Comparison of ENCODE assay signal across 17 cellular contexts in genomic region chr3:70754314-70754713, GRCh38.
"Had no signal": no experiment of that assay in that cellular context is flagged by ENCODE, and none has a peak within 500 bp of the region (broad histone marks: within the 10 kb centered on the region; RNA-seq: fewer than 3 reads in every experiment).

No MANE protein-coding gene starts in this region.

- H3K4me3 ChIP-seq: body of pancreas, neural progenitor cell, prostate gland, right atrium auricular region, tibial nerve had no signal

- H3K27me3 ChIP-seq: body of pancreas, neural progenitor cell, right atrium auricular region, tibial nerve had no signal

- H3K27ac ChIP-seq: body of pancreas, neural progenitor cell, prostate gland, right atrium auricular region, tibial nerve had no signal

- H3K4me2 ChIP-seq: neural progenitor cell had no signal

- H3K9me3 ChIP-seq: body of pancreas, prostate gland, tibial nerve had no signal

- DNase-seq: activated CD4-positive, alpha-beta T cell treated with anti-CD3 and anti-CD28 coated beads, Interleukin-2, amount 10 ng/mL, durations not matched to agents 7 days and 5 days; activated gamma-delta T cell treated with Interleukin-2 at 50 U/mL for 16 hours; activated T-cell treated with anti-CD3 and anti-CD28 coated beads, Interleukin-2, amount 50 U/mL, for 72 hours; amygdala; body of pancreas; cortex of kidney; left cardiac atrium; naive thymus-derived CD4-positive, alpha-beta T cell; stimulated activated CD4-positive, alpha-beta T cell treated with anti-CD3 and anti-CD28 coated beads, Interleukin-2, amount 100 ng/mL, for 24 hours; stimulated activated naive CD4-positive, alpha-beta T cell treated with Interleukin-2 at 50 U/mL for 16 hours; substantia nigra; T-cell; T-helper 9 cell had no signal

- H2AFZ ChIP-seq: neural progenitor cell had no signal

- H3K4me1 ChIP-seq: neural progenitor cell, right atrium auricular region, tibial nerve had no signal

- H3K36me3 ChIP-seq: neural progenitor cell, prostate gland, right atrium auricular region, tibial nerve had no signal
